8 cellular contexts compared by ENCODE assay signal in the genomic region with DNA sequence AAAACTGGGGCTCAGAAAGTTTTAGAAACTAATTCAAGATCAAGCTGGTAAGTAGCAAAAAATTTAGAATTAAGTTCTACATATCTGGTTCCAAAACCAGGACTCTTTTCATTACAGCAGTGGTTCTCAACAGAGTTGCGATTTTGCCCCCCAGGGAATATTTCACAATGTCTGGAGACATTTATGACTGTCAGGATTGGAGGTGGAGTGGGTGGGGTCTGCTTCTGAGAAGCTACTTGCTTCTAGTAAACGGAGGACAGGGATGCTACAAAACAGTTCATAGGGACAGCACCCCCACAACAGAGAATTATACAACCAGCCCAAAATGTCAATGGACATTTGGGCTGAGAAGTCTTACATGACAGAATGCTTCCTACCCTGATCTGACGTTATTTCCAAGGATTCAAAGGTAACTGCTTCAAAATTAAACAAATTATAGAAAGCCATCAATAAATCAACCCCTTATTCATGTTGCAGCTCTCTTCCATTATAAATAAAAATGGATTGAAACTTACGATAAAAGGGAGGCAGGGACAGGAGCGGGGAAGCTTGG. TPM values are rescaled to one million over a fixed set of nuclear protein-coding genes. Genes with fewer than 3 reads are reported as not detected.
DNase-seq lines count a peak whose midpoint lies in the region; ATAC-seq and TF ChIP-seq lines count a peak whose summit lies in the region.

No MANE protein-coding gene starts in this region.

- H3K27me3 Mint-ChIP-seq in activated CD4-positive, alpha-beta T cell treated with anti-CD3 and anti-CD28 coated beads for 36 hours: no peaks in the 10 kb centered on the region
- peaks cover 8% of the 10 kb centered on the region for H3K27me3 Mint-ChIP-seq in activated CD4-positive, alpha-beta memory T cell treated with anti-CD3 and anti-CD28 coated beads, Interleukin-2, amount 10 ng/mL, durations not matched to agents 7 days and 5 days

- POLR2A ChIA-PET in activated CD4-positive, alpha-beta T cell treated with anti-CD3 and anti-CD28 coated beads for 36 hours (lab: Charles Lee): no interaction called here
- POLR2A ChIA-PET in activated CD4-positive, alpha-beta memory T cell treated with anti-CD3 and anti-CD28 coated beads, Interleukin-2, amount 10 ng/mL, durations not matched to agents 7 days and 5 days (lab: Charles Lee): interaction anchor here (1.0 to 1.4 kb wide), 2 partner anchors 195 to 379 kb away, joined by 3 read pairs; no protein-coding TSS in a partner anchor

- H3K4me1 Mint-ChIP-seq in activated CD4-positive, alpha-beta T cell treated with anti-CD3 and anti-CD28 coated beads for 36 hours: peaks cover 17% of the 10 kb centered on the region
- peaks cover 16% of the 10 kb centered on the region for H3K4me1 Mint-ChIP-seq in activated CD4-positive, alpha-beta memory T cell treated with anti-CD3 and anti-CD28 coated beads, Interleukin-2, amount 10 ng/mL, durations not matched to agents 7 days and 5 days

- CTCF ChIA-PET in activated CD4-positive, alpha-beta T cell treated with anti-CD3 and anti-CD28 coated beads for 36 hours (lab: Charles Lee): interaction anchor here (0.6 to 1.9 kb wide), 5 partner anchors 107 to 485 kb away, joined by 3 to 7 read pairs (median 3); no protein-coding TSS in a partner anchor
- CTCF ChIA-PET in activated CD4-positive, alpha-beta memory T cell treated with anti-CD3 and anti-CD28 coated beads, Interleukin-2, amount 10 ng/mL, durations not matched to agents 7 days and 5 days (lab: Charles Lee): interaction anchor here (1.1 to 1.3 kb wide), 2 partner anchors 171 to 440 kb away, joined by 3 read pairs; no protein-coding TSS in a partner anchor

- H3K9me3 ChIP-seq in right atrium auricular region (no peaks in the 10 kb centered on the region), skeletal muscle satellite cell (replicated peaks; ENCODE audit: low read length) (no peaks in the 10 kb centered on the region)

- DNase-seq in activated CD4-positive, alpha-beta T cell treated with anti-CD3 and anti-CD28 coated beads for 36 hours: no peak
- no peak for DNase-seq in activated CD4-positive, alpha-beta T cell treated with anti-CD3 and anti-CD28 coated beads, Interleukin-2, amount 50 U/mL, for 4 hours
- no peak for DNase-seq in activated CD4-positive, alpha-beta memory T cell treated with anti-CD3 and anti-CD28 coated beads, Interleukin-2, amount 10 ng/mL, durations not matched to agents 7 days and 5 days
- DNase-seq in right atrium auricular region (ENCODE audit: low spot score) (no peak), NCI-H446 treated with DMSO at 0.1 percent for 48 hours (lab: John Stamatoyannopoulos, UW) (no peak), NCI-H1105 treated with DMSO at 0.1 percent for 48 hours (lab: John Stamatoyannopoulos, UW) (no peak)

- peak overlapping the region; percentile 88 for H3K27ac Mint-ChIP-seq in activated CD4-positive, alpha-beta T cell treated with anti-CD3 and anti-CD28 coated beads for 36 hours
- no peak overlapping the region for H3K27ac Mint-ChIP-seq in activated CD4-positive, alpha-beta memory T cell treated with anti-CD3 and anti-CD28 coated beads, Interleukin-2, amount 10 ng/mL, durations not matched to agents 7 days and 5 days

- H3K36me3 Mint-ChIP-seq in activated CD4-positive, alpha-beta T cell treated with anti-CD3 and anti-CD28 coated beads for 36 hours (ENCODE audit: low read depth): no peaks in the 10 kb centered on the region
- H3K36me3 Mint-ChIP-seq in activated CD4-positive, alpha-beta memory T cell treated with anti-CD3 and anti-CD28 coated beads, Interleukin-2, amount 10 ng/mL, durations not matched to agents 7 days and 5 days (ENCODE audit: low read depth): no peaks in the 10 kb centered on the region

- intact Hi-C loops in activated CD4-positive, alpha-beta T cell treated with anti-CD3 and anti-CD28 coated beads for 36 hours (cut with DNase I, micrococcal nuclease): loop anchor here in 1 of 2 experiments (2.0 to 10.0 kb wide), 4 partner anchors 178 to 440 kb away; a partner anchor contains a TSS

- H3K27me3 ChIP-seq in right atrium auricular region (no peaks in the 10 kb centered on the region), skeletal muscle satellite cell (ENCODE audit: control insufficient read depth, insufficient read depth, low read length) (no peaks in the 10 kb centered on the region)

- no peaks in the 10 kb centered on the region for H3K9me3 Mint-ChIP-seq in activated CD4-positive, alpha-beta T cell treated with anti-CD3 and anti-CD28 coated beads for 36 hours (ENCODE audit: low read depth)
- no peaks in the 10 kb centered on the region for H3K9me3 Mint-ChIP-seq in activated CD4-positive, alpha-beta memory T cell treated with anti-CD3 and anti-CD28 coated beads, Interleukin-2, amount 10 ng/mL, durations not matched to agents 7 days and 5 days

- no peaks in the 10 kb centered on the region for H3K36me3 ChIP-seq in right atrium auricular region
- no peaks in the 10 kb centered on the region for H3K36me3 ChIP-seq in skeletal muscle satellite cell (ENCODE audit: insufficient read depth, low read length)

- H3K4me1 ChIP-seq in right atrium auricular region (peaks cover 0 to 12% of the 10 kb centered on the region in 2 donors), skeletal muscle satellite cell (ENCODE audit: control insufficient read depth, insufficient read depth, low read length) (peaks cover 6% of the 10 kb centered on the region)

- ATAC-seq in activated CD4-positive, alpha-beta T cell treated with anti-CD3 and anti-CD28 coated beads for 36 hours: no peak
- ATAC-seq in GM21529 (IDR thresholded peaks at IDR 0.05; ENCODE audit: unreplicated experiment): no peak

- H3K27ac ChIP-seq in right atrium auricular region: peak overlapping the region; percentile 84 to 86

- peak overlapping the region; percentile 76 to 80 for H3K4me3 ChIP-seq in right atrium auricular region
- H3K4me3 ChIP-seq in skeletal muscle satellite cell (ENCODE audit: low read length): peak overlapping the region; percentile 85

- H3K9ac ChIP-seq in skeletal muscle satellite cell (ENCODE audit: low read depth, low read length): peak overlapping the region; percentile 82

- H3K4me2 ChIP-seq in skeletal muscle satellite cell (ENCODE audit: low read length): peak overlapping the region; percentile 96

- peak overlapping the region; percentile 96 for H3K4me3 Mint-ChIP-seq in activated CD4-positive, alpha-beta T cell treated with anti-CD3 and anti-CD28 coated beads for 36 hours
- peak overlapping the region; percentile 89 for H3K4me3 Mint-ChIP-seq in activated CD4-positive, alpha-beta memory T cell treated with anti-CD3 and anti-CD28 coated beads, Interleukin-2, amount 10 ng/mL, durations not matched to agents 7 days and 5 days

- TF ChIP-seq CTCF in right atrium auricular region (IDR thresholded peaks at IDR 0.05): no peak

RNA-seq across cellular contexts. Expression of a gene that starts 0.7 kb away (rescaled TPM):
- 1 to 10 TPM; 3.4 to 4.0 TPM for total RNA-seq in activated CD4-positive, alpha-beta T cell treated with anti-CD3 and anti-CD28 coated beads for 36 hours
- total RNA-seq in activated CD4-positive, alpha-beta memory T cell treated with anti-CD3 and anti-CD28 coated beads, Interleukin-2, amount 10 ng/mL, durations not matched to agents 7 days and 5 days: 1 to 10 TPM; 3.7 to 4.0 TPM
- total RNA-seq in right atrium auricular region: 10 to 100 TPM; 22.7 to 23.9 TPM
- 8.4 and 10.5 TPM in 2 replicates for total RNA-seq in skeletal muscle satellite cell (2012; rRNA removed)

Comparison
In these comparisons a context has a peak if more than half of its experiments do, and no peak if none do; other contexts are left out.
1. RNA of a gene that starts 0.7 kb away (total RNA-seq): 22.7 to 23.9 TPM in right atrium auricular region; 3.7 to 4.0 TPM in activated CD4-positive, alpha-beta memory T cell treated with anti-CD3 and anti-CD28 coated beads, Interleukin-2, amount 10 ng/mL, durations not matched to agents 7 days and 5 days and 3.4 to 4.0 TPM in activated CD4-positive, alpha-beta T cell treated with anti-CD3 and anti-CD28 coated beads for 36 hours; every median in the first group is over 4 times any median in the second.